8 cellular contexts compared by ENCODE assay signal in the genomic region with DNA sequence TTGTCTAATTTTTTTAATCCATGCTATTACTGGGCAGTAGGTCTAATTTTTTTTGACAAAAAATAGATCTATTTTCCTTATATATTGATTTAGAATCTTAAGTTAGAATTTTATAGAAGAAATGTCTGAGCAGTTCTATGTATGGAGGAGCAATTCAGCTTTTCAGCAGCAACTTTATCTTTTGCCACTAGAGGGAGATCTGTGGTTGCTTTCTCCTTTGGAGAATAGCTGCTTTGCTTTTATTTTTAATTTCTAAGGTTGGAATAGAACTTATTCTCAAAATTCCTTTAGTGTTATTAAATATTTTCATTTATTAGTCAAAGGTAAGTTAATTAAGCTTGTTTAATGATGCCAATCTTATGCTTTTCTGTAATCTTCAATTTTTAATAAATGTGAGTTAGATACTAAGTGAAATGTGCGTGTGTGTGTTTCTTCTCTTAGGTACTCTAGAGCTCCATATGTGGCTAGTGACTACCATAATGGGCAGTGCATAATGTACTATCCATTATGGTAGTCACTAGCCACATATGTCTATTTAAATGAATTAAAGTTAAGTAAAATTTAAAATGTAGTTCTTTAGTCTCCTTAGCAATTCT. TPM values are rescaled to one million over a fixed set of nuclear protein-coding genes. Genes with fewer than 3 reads are reported as not detected.
DNase-seq lines count a peak whose midpoint lies in the region; ATAC-seq, FAIRE-seq and TF ChIP-seq lines count a peak whose summit lies in the region.

No MANE protein-coding gene starts in this region.

- TF ChIP-seq CTCF in BE2C (IDR thresholded peaks at IDR 0.05; ENCODE audit: low read depth, low read length) (peak; percentile 69), SK-N-SH (IDR thresholded peaks at IDR 0.05) (peak; percentile 90), fibroblast of the aortic adventitia (IDR thresholded peaks at IDR 0.05; ENCODE audit: insufficient read depth, low read length) (peak; percentile 88), sigmoid colon (IDR thresholded peaks at IDR 0.05) (peak in 3 of 4 experiments; percentile 19 to 56 (median 21))

- H3K27ac ChIP-seq in SK-N-SH (ENCODE audit: low read depth in 2 of 2, low read length in 1 of 2) (no peak overlapping the region), sigmoid colon (no peak overlapping the region)

- CTCF ChIA-PET in SK-N-SH (lab: Yijun Ruan, JAX) = interaction anchor here (0.6 to 2.6 kb wide), 36 partner anchors 8 to 726 kb away, joined by 3 to 21 read pairs (median 4); partner anchors contain the start of gene FAM199X

- no peak for FAIRE-seq in GM12891 (lab: Jason Lieb, UNC)

- no peaks in the 10 kb centered on the region for H3K4me1 ChIP-seq in BE2C
- H3K4me1 ChIP-seq in SK-N-SH (ENCODE audit: control insufficient read depth in 1 of 2, insufficient read depth in 2 of 2, low read depth in 1 of 2, low read length in 1 of 2) = no peaks in the 10 kb centered on the region
- H3K4me1 ChIP-seq in sigmoid colon = no peaks in the 10 kb centered on the region

- 42% methylated on average over 1 of the region's 1 CpG for WGBS in SK-N-SH (ENCODE audit: low lambda C conversion rate)
- WGBS in sigmoid colon, 2 donors = 94 to 100% methylated on average over 1 of the region's 1 CpG

- no peak overlapping the region for H2AFZ ChIP-seq in SK-N-SH (ENCODE audit: low read depth)

- TF ChIP-seq POLR2A in GM12891 (IDR thresholded peaks at IDR 0.05; ENCODE audit: low read depth, low read length) (no peak), sigmoid colon (IDR thresholded peaks at IDR 0.05) (no peak)

- H3K9me2 ChIP-seq in SK-N-SH = no peaks in the 10 kb centered on the region

- H3K9me3 ChIP-seq in BE2C (no peaks in the 10 kb centered on the region), SK-N-SH (no peaks in the 10 kb centered on the region), sigmoid colon (no peaks in the 10 kb centered on the region)

- no peak overlapping the region for H3K4me2 ChIP-seq in SK-N-SH

- H3K79me2 ChIP-seq in SK-N-SH (ENCODE audit: insufficient read depth) = no peaks in the 10 kb centered on the region

- intact Hi-C loops in sigmoid colon (cut with DNase I) = no loop called here

- POLR2A ChIA-PET in SK-N-SH (lab: Yijun Ruan, JAX) = no interaction called here

- H3K27me3 ChIP-seq in BE2C (no peaks in the 10 kb centered on the region), SK-N-SH (ENCODE audit: insufficient read depth) (no peaks in the 10 kb centered on the region), sigmoid colon (no peaks in the 10 kb centered on the region)

- H3K9ac ChIP-seq in SK-N-SH = no peak overlapping the region

- no peak for TF ChIP-seq EP300 in SK-N-SH (IDR thresholded peaks at IDR 0.05; ENCODE audit: borderline replicate concordance in 1 of 2, low read depth in 1 of 2, low read length in 1 of 2)
- TF ChIP-seq EP300 in sigmoid colon (IDR thresholded peaks at IDR 0.05) = no peak

- ATAC-seq in HG03097 (IDR thresholded peaks at IDR 0.05; ENCODE audit: low FRiP score, unreplicated experiment) (peak; percentile 59), GM21423 (IDR thresholded peaks at IDR 0.05; ENCODE audit: unreplicated experiment) (no peak)

- peaks cover 7% of the 10 kb centered on the region for H3F3A ChIP-seq in SK-N-SH (replicated peaks; ENCODE audit: insufficient read depth)

- H4K20me1 ChIP-seq in SK-N-SH (ENCODE audit: insufficient read depth) = no peaks in the 10 kb centered on the region

- peak; percentile 60 for TF ChIP-seq RAD21 in SK-N-SH (IDR thresholded peaks at IDR 0.05; ENCODE audit: low read length)

- no peak for DNase-seq in BE2C
- peak; percentile 1 for DNase-seq in GM12891 (ENCODE audit: insufficient read length, low spot score)
- DNase-seq in SK-N-SH = peak; percentile 33
- DNase-seq in fibroblast of the aortic adventitia (ENCODE audit: low read depth) = peak; percentile 48
- DNase-seq in sigmoid colon = no peak
- no peak for DNase-seq in NCI-H2029 (lab: John Stamatoyannopoulos, UW)

- H3K36me3 ChIP-seq in BE2C (no peaks in the 10 kb centered on the region), SK-N-SH (replicated peaks in 1 of 2; ENCODE audit: control insufficient read depth in 1 of 2, insufficient read depth in 2 of 2, low read length in 1 of 2) (peaks cover 3 to 20% of the 10 kb centered on the region in 2 experiments), sigmoid colon (peaks cover 0 to 11% (median 0%) of the 10 kb centered on the region in 4 donors)

- H3K4me3 ChIP-seq in BE2C (ENCODE audit: low read depth, low read length) (no peak overlapping the region), SK-N-SH (ENCODE audit: low read depth in 2 of 2, low read length in 1 of 2) (no peak overlapping the region), fibroblast of the aortic adventitia (ENCODE audit: low read depth, low read length) (no peak overlapping the region), sigmoid colon (no peak overlapping the region)

TF ChIP-seq in GM12891, 5 proteins besides CTCF, POLR2A, EP300 and RAD21:
- no peak for TF ChIP-seq TAF1 (IDR thresholded peaks at IDR 0.05; ENCODE audit: low read depth, low read length)
- TF ChIP-seq SPI1 (IDR thresholded peaks at IDR 0.05; ENCODE audit: low read depth, low read length) = no peak
- no peak for TF ChIP-seq POLR2AphosphoS5 (IDR thresholded peaks at IDR 0.05; ENCODE audit: low read depth, low read length)
- no peak for TF ChIP-seq POU2F2 (IDR thresholded peaks at IDR 0.05; ENCODE audit: low read depth, low read length)
- TF ChIP-seq PAX5 (IDR thresholded peaks at IDR 0.05; ENCODE audit: insufficient read depth, low read length, severe bottlenecking) = no peak
TF ChIP-seq in GM12891: peak in this region for 0.

TF ChIP-seq in SK-N-SH, 30 proteins besides CTCF, POLR2A, EP300 and RAD21:
- TF ChIP-seq, protein P1, sequence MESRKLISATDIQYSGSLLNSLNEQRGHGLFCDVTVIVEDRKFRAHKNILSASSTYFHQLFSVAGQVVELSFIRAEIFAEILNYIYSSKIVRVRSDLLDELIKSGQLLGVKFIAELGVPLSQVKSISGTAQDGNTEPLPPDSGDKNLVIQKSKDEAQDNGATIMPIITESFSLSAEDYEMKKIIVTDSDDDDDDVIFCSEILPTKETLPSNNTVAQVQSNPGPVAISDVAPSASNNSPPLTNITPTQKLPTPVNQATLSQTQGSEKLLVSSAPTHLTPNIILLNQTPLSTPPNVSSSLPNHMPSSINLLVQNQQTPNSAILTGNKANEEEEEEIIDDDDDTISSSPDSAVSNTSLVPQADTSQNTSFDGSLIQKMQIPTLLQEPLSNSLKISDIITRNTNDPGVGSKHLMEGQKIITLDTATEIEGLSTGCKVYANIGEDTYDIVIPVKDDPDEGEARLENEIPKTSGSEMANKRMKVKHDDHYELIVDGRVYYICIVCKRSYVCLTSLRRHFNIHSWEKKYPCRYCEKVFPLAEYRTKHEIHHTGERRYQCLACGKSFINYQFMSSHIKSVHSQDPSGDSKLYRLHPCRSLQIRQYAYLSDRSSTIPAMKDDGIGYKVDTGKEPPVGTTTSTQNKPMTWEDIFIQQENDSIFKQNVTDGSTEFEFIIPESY (IDR thresholded peaks at IDR 0.05; ENCODE audit: borderline replicate concordance, low read depth) = no peak
- TF ChIP-seq SMC3 (IDR thresholded peaks at IDR 0.05; ENCODE audit: low read depth, low read length) = peak; percentile 37
TF ChIP-seq in SK-N-SH: peak in this region for 1.

RNA-seq across cellular contexts. Expression of gene FAM199X, which starts 29.3 kb away (rescaled TPM):
- 9.6 TPM for polyA plus RNA-seq in BE2C (2012; ENCODE audit: insufficient read depth, insufficient read length, low read depth)
- 3.7 TPM for polyA plus RNA-seq in GM12891 (2012; ENCODE audit: low read depth, missing spikeins)
- polyA plus RNA-seq in SK-N-SH (2012; rRNA removed) = 2.2 and 3.2 TPM in 2 replicates
- 4.0 and 5.3 TPM in 2 replicates for polyA plus RNA-seq in SK-N-SH (2012; cell fraction: cytosol; rRNA removed)
- 2.4 and 5.2 TPM in 2 replicates for polyA plus RNA-seq in SK-N-SH (2012; cell fraction: nucleus; rRNA removed)
- total RNA-seq in fibroblast of the aortic adventitia (ENCODE audit: low replicate concordance) = 10.5 and 16.7 TPM in 2 replicates
- 10 to 100 TPM; 15.7 to 21.0 (median 18.6) TPM for total RNA-seq in sigmoid colon
- polyA plus RNA-seq in sigmoid colon = 10 to 100 TPM; 13.8 to 17.1 (median 15.6) TPM

RNA-seq across cellular contexts. Expression of gene SLC25A53, which starts 38.8 kb away (rescaled TPM):
- polyA plus RNA-seq in BE2C (2012; ENCODE audit: insufficient read depth, insufficient read length, low read depth) = 4.2 TPM
- polyA plus RNA-seq in GM12891 (2012; ENCODE audit: low read depth, missing spikeins) = 2.8 TPM
- polyA plus RNA-seq in SK-N-SH (2012; rRNA removed) = 5.6 and 5.9 TPM in 2 replicates
- polyA plus RNA-seq in SK-N-SH (2012; cell fraction: cytosol; rRNA removed) = 4.9 and 5.6 TPM in 2 replicates
- 4.9 and 5.2 TPM in 2 replicates for polyA plus RNA-seq in SK-N-SH (2012; cell fraction: nucleus; rRNA removed)
- total RNA-seq in fibroblast of the aortic adventitia (ENCODE audit: low replicate concordance) = 3.6 and 12.9 TPM in 2 replicates
- 10 to 100 TPM; 14.7 to 23.5 (median 20.5) TPM for total RNA-seq in sigmoid colon
- 10 to 100 TPM in 1 of 3 donors, 1 to 10 TPM in 2; 8.2 to 10.8 (median 8.3) TPM for polyA plus RNA-seq in sigmoid colon

RNA-seq across cellular contexts. Expression of gene ESX1, which starts 59.1 kb away (rescaled TPM):
- polyA plus RNA-seq in BE2C (2012; ENCODE audit: insufficient read depth, insufficient read length, low read depth) = not detected
- polyA plus RNA-seq in GM12891 (2012; ENCODE audit: low read depth, missing spikeins) = not detected
- not detected in 2 replicates for polyA plus RNA-seq in SK-N-SH (2012; rRNA removed)
- polyA plus RNA-seq in SK-N-SH (2012; cell fraction: cytosol; rRNA removed) = not detected in 2 replicates
- polyA plus RNA-seq in SK-N-SH (2012; cell fraction: nucleus; rRNA removed) = not detected in 2 replicates
- total RNA-seq in fibroblast of the aortic adventitia (ENCODE audit: low replicate concordance) = not detected in 2 replicates
- not detected for total RNA-seq in sigmoid colon
- not detected for polyA plus RNA-seq in sigmoid colon

Comparison
In these comparisons a context has a peak if more than half of its experiments do, and no peak if none do; other contexts are left out.
1. DNase-seq: peak in GM12891 (single experiment), SK-N-SH (single experiment) and fibroblast of the aortic adventitia (single experiment); none in BE2C (single experiment), sigmoid colon (single experiment) and NCI-H2029 (single experiment).
2. CTCF ChIP-seq: peak in every context shown above with its lines; median percentile 90 in SK-N-SH; 88 in fibroblast of the aortic adventitia; 69 in BE2C; 21 in sigmoid colon.